8 cellular contexts compared by ENCODE assay signal in genomic region chr9:546797-547223, GRCh38. TPM values are rescaled to one million over a fixed set of nuclear protein-coding genes. Genes with fewer than 3 reads are reported as not detected.
A peak's percentile ranks its signal among the peaks of the same experiment; 100 is the strongest.
DNase-seq lines count a peak whose midpoint lies in the region; ATAC-seq and TF ChIP-seq lines count a peak whose summit lies in the region.

No MANE protein-coding gene starts in this region.

- H3F3A ChIP-seq in OCI-LY1 (ENCODE audit: insufficient read depth, low read length), result no peaks in the 10 kb centered on the region

- no peaks in the 10 kb centered on the region for H3K9me3 ChIP-seq in OCI-LY1 (ENCODE audit: low read length)
- no peaks in the 10 kb centered on the region for H3K9me3 ChIP-seq in fibroblast of lung (ENCODE audit: control insufficient read depth, insufficient read depth, low read depth, low read length)

- H3K27ac ChIP-seq in OCI-LY1 (ENCODE audit: low read depth, low read length, poor library complexity, severe bottlenecking) (peak overlapping the region; percentile 81), fibroblast of lung (ENCODE audit: insufficient read depth, low read length) (no peak overlapping the region)

- H3K9ac ChIP-seq in OCI-LY1 (ENCODE audit: low read length) (peak overlapping the region; percentile 44; the same call in 1 of the 2 replicates), fibroblast of lung (ENCODE audit: insufficient read depth, low read length) (no peak overlapping the region)

- H3K4me2 ChIP-seq in OCI-LY1 (ENCODE audit: low read length) (peak overlapping the region; percentile 55), fibroblast of lung (ENCODE audit: extremely low read depth, insufficient read depth, low read length) (no peak overlapping the region)

- TF ChIP-seq CTCF in OCI-LY1 (IDR thresholded peaks at IDR 0.05; ENCODE audit: low read length) (peak; percentile 55), fibroblast of lung (conservative IDR thresholded peaks at IDR 0.05 in 1 of 2, IDR thresholded peaks at IDR 0.05 in 1 of 2; ENCODE audit: low read depth in 1 of 2, low read length in 2 of 2) (peak; percentile 15 to 36), omental fat pad (IDR thresholded peaks at IDR 0.05) (no peak)

- H3K36me3 ChIP-seq in OCI-LY1 (ENCODE audit: insufficient read depth, low read length) (peaks cover 10% of the 10 kb centered on the region; the same call in 1 of the 2 replicates), fibroblast of lung (ENCODE audit: control insufficient read depth, insufficient read depth, low read length) (no peaks in the 10 kb centered on the region)

- DNase-seq in EH (ENCODE audit: low read depth), result peak; percentile 6
- peak; percentile 13 to 27 for DNase-seq in fibroblast of lung (ENCODE audit: low read depth in 2 of 2)
- no peak for DNase-seq in omental fat pad (ENCODE audit: low spot score)
- no peak for DNase-seq in OCI-M2 (lab: John Stamatoyannopoulos, UW; ENCODE audit: unreplicated experiment)
- DNase-seq in SIG-M5 treated with dmso at 0.1 percent for 504 hours (lab: John Stamatoyannopoulos, UW; ENCODE audit: unreplicated experiment), result no peak

- H2AFZ ChIP-seq in OCI-LY1 (ENCODE audit: low read length) (no peak overlapping the region), fibroblast of lung (ENCODE audit: low read length) (no peak overlapping the region)

- ATAC-seq in omental fat pad (ENCODE audit: low FRiP score) (peak; percentile 55), HG03521 (IDR thresholded peaks at IDR 0.05; ENCODE audit: unreplicated experiment) (no peak), GM18519 (IDR thresholded peaks at IDR 0.05; ENCODE audit: low FRiP score, unreplicated experiment) (no peak)

- H3K79me2 ChIP-seq in OCI-LY1 (ENCODE audit: insufficient read depth, low read length) (0 out of 2 replicates have a peak, but pooled peaks cover 4% of the 10 kb centered on the region), fibroblast of lung (ENCODE audit: control insufficient read depth, insufficient read depth, low read length) (no peaks in the 10 kb centered on the region)

- peak overlapping the region; percentile 47 for H3K4me3 ChIP-seq in OCI-LY1 (ENCODE audit: low read depth, low read length, poor library complexity, severe bottlenecking)
- H3K4me3 ChIP-seq in fibroblast of lung (replicated peaks in 1 of 4; ENCODE audit: control extremely low read depth in 1 of 4, insufficient read depth in 1 of 4, low read depth in 3 of 4, low read length in 4 of 4), result no peak overlapping the region

- H3K27me3 ChIP-seq in OCI-LY1 (ENCODE audit: insufficient read depth, low read length) (no peaks in the 10 kb centered on the region), fibroblast of lung (ENCODE audit: control insufficient read depth, insufficient read depth, low read length) (no peaks in the 10 kb centered on the region)

- H4K20me1 ChIP-seq in OCI-LY1 (ENCODE audit: insufficient read depth, low read length) (no peaks in the 10 kb centered on the region), fibroblast of lung (ENCODE audit: control insufficient read depth, extremely low read depth, insufficient read depth, low read length) (no peaks in the 10 kb centered on the region)

- H3K4me1 ChIP-seq in OCI-LY1 (ENCODE audit: insufficient read depth, low read length, severe bottlenecking) (peaks cover 26% of the 10 kb centered on the region), fibroblast of lung (ENCODE audit: control insufficient read depth, extremely low read depth, insufficient read depth, low read length) (no peaks in the 10 kb centered on the region)

- no peaks in the 10 kb centered on the region for H3K9me2 ChIP-seq in OCI-LY1 (ENCODE audit: low read depth, low read length)

RNA-seq across cellular contexts. Expression of gene KANK1, which starts 42.3 kb away (rescaled TPM):
- 12.6 and 37.8 TPM in 2 replicates for total RNA-seq in fibroblast of lung
- polyA plus RNA-seq in fibroblast of lung, result 16.3 and 17.5 TPM in 2 replicates
- polyA plus RNA-seq in fibroblast of lung (2012), result 11.5 and 12.3 TPM in 2 replicates
- 22.0 and 22.1 TPM in 2 replicates for polyA minus RNA-seq in fibroblast of lung (ENCODE audit: low replicate concordance)
- 100 to 1,000 TPM in 2 of 4 donors, 10 to 100 TPM in 2; 49.7 to 117 (median 99.9) TPM for total RNA-seq in omental fat pad

Comparison
In these comparisons a context has a peak if more than half of its experiments do, and no peak if none do; other contexts are left out.
1. DNase-seq: peak in EH (single experiment) and fibroblast of lung (2 of 2); none in omental fat pad (single experiment), OCI-M2 (single experiment) and SIG-M5 treated with dmso at 0.1 percent for 504 hours (single experiment).
2. CTCF ChIP-seq: peak in OCI-LY1 (single experiment) and fibroblast of lung (2 of 2); none in omental fat pad (0 of 3).